ENCODE assay signal across 1 cellular context in genomic region chr19:42242512-42243409, GRCh38.
TF ChIP-seq lines count a peak whose summit lies in the region.

Gene GSK3A, minus strand, starts transcription at chr19:42242602. Its CDS starts 137 bp downstream, at chr19:42242465.

TF ChIP-seq in HEK293, 187 proteins besides CTCF, POLR2A, EP300 and RAD21 (continued from another document and continues in another):
- TF ChIP-seq ZNF394 (tag by site-specific recombination; IDR thresholded peaks at IDR 0.05; ENCODE audit: borderline replicate concordance), result peak; percentile 69; the same call in 1 of the 2 replicates
- peak; percentile 86 for TF ChIP-seq YY1 (tag by site-specific recombination; IDR thresholded peaks at IDR 0.05)
- 0 out of 2 replicates have a peak, but pooled peaks have one; percentile 7 for TF ChIP-seq REST (tag by site-specific recombination; IDR thresholded peaks at IDR 0.05)
- no peak for TF ChIP-seq ZNF362 (tag by site-specific recombination; IDR thresholded peaks at IDR 0.05)
- TF ChIP-seq SCRT2 (tag by site-specific recombination; IDR thresholded peaks at IDR 0.05), result peak; percentile 81
- TF ChIP-seq KLF9 (tag by site-specific recombination; IDR thresholded peaks at IDR 0.05; ENCODE audit: low read depth), result peak; percentile 90
- TF ChIP-seq ZNF239 (tag by site-specific recombination; IDR thresholded peaks at IDR 0.05), result no peak
- TF ChIP-seq ZBTB44 (tag by site-specific recombination; IDR thresholded peaks at IDR 0.05), result peak; percentile 23; the same call in 1 of the 2 replicates
- peak; percentile 99 for TF ChIP-seq ZBTB17 (tag by site-specific recombination; IDR thresholded peaks at IDR 0.05)
- TF ChIP-seq GLIS2 (tag by site-specific recombination; IDR thresholded peaks at IDR 0.05), result peak; percentile 58; the same call in 1 of the 2 replicates
- peak; percentile 64 for TF ChIP-seq PATZ1 (tag by site-specific recombination; IDR thresholded peaks at IDR 0.05)
- peak; percentile 100 for TF ChIP-seq ZNF76 (tag by site-specific recombination; IDR thresholded peaks at IDR 0.05; ENCODE audit: borderline replicate concordance, low read depth)
- TF ChIP-seq ZSCAN4 (tag by site-specific recombination; IDR thresholded peaks at IDR 0.05), result no peak
- peak; percentile 7; the same call in 1 of the 2 replicates for TF ChIP-seq ZNF449 (tag by site-specific recombination; IDR thresholded peaks at IDR 0.05)
- TF ChIP-seq ZEB2 (tag by site-specific recombination; IDR thresholded peaks at IDR 0.05), result peak; percentile 100
- no peak; the same call in 1 of the 2 replicates for TF ChIP-seq ZSCAN30 (tag by site-specific recombination; IDR thresholded peaks at IDR 0.05)
- TF ChIP-seq MEIS1 (CRISPR knock-in tag; IDR thresholded peaks at IDR 0.05; ENCODE audit: borderline replicate concordance), result no peak
- TF ChIP-seq ZNF341 (tag by site-specific recombination; IDR thresholded peaks at IDR 0.05; ENCODE audit: low read depth), result 0 out of 2 replicates have a peak, but pooled peaks have one; percentile 9
- TF ChIP-seq KLF17 (tag by site-specific recombination; IDR thresholded peaks at IDR 0.05), result peak; percentile 54; the same call in 1 of the 2 replicates
- no peak for TF ChIP-seq ZNF19 (tag by site-specific recombination; IDR thresholded peaks at IDR 0.05; ENCODE audit: low read depth)
- TF ChIP-seq HOXC10 (CRISPR knock-in tag; IDR thresholded peaks at IDR 0.05), result no peak
- TF ChIP-seq ZXDB (tag by site-specific recombination; IDR thresholded peaks at IDR 0.05), result peak; percentile 97
- TF ChIP-seq ZNF473 (tag by site-specific recombination; IDR thresholded peaks at IDR 0.05), result no peak
- no peak for TF ChIP-seq ZNF544 (tag by site-specific recombination; IDR thresholded peaks at IDR 0.05)
- TF ChIP-seq IKZF3 (tag by site-specific recombination; IDR thresholded peaks at IDR 0.05), result peak; percentile 76
- peak; percentile 71; the same call in 1 of the 2 replicates for TF ChIP-seq ZNF639 (tag by site-specific recombination; IDR thresholded peaks at IDR 0.05)
- no peak for TF ChIP-seq ZNF202 (tag by site-specific recombination; IDR thresholded peaks at IDR 0.05; ENCODE audit: borderline replicate concordance)
- TF ChIP-seq ZNF629 (tag by site-specific recombination; IDR thresholded peaks at IDR 0.05), result peak; percentile 72
- TF ChIP-seq ZNF561 (tag by site-specific recombination; IDR thresholded peaks at IDR 0.05; ENCODE audit: borderline replicate concordance), result peak; percentile 56; the same call in 1 of the 2 replicates
- peak; percentile 72 for TF ChIP-seq SP7 (tag by site-specific recombination; IDR thresholded peaks at IDR 0.05)
- peak; percentile 40; the same call in 1 of the 2 replicates for TF ChIP-seq ZNF501 (tag by site-specific recombination; IDR thresholded peaks at IDR 0.05)
- peak; percentile 93 for TF ChIP-seq BCL6B (tag by site-specific recombination; IDR thresholded peaks at IDR 0.05)
- peak; percentile 98 for TF ChIP-seq KLF8 (tag by site-specific recombination; IDR thresholded peaks at IDR 0.05)
- peak; percentile 87; the same call in 1 of the 2 replicates for TF ChIP-seq ZNF580 (tag by site-specific recombination; IDR thresholded peaks at IDR 0.05)
- TF ChIP-seq ZNF664 (tag by site-specific recombination; IDR thresholded peaks at IDR 0.05), result peak; percentile 40
- no peak; the same call in 1 of the 2 replicates for TF ChIP-seq ZNF18 (tag by site-specific recombination; IDR thresholded peaks at IDR 0.05)
- TF ChIP-seq ZNF2 (tag by site-specific recombination; IDR thresholded peaks at IDR 0.05), result peak; percentile 26; the same call in 1 of the 2 replicates
- peak; percentile 72; the same call in 1 of the 2 replicates for TF ChIP-seq ZNF24 (tag by site-specific recombination; IDR thresholded peaks at IDR 0.05)
- peak; percentile 73 for TF ChIP-seq SP2 (tag by site-specific recombination; IDR thresholded peaks at IDR 0.05)
- TF ChIP-seq ZFHX2 (tag by site-specific recombination; conservative IDR thresholded peaks at IDR 0.05), result peak; percentile 76
- 0 out of 2 replicates have a peak, but pooled peaks have one; percentile 27 for TF ChIP-seq TRIM28 (IDR thresholded peaks at IDR 0.05; ENCODE audit: borderline replicate concordance, low read length)
- no peak for TF ChIP-seq INSM2 (tag by site-specific recombination; IDR thresholded peaks at IDR 0.05)
